Comparison of ENCODE assay signal across 15 cellular contexts in genomic region chr12:6770600-6770999, GRCh38. TPM values are rescaled to one million over a fixed set of nuclear protein-coding genes. Genes with fewer than 3 reads are reported as not detected.
DNase-seq lines count a peak whose midpoint lies in the region; ATAC-seq and TF ChIP-seq lines count a peak whose summit lies in the region.
"Had no signal": no experiment of that assay in that cellular context is flagged by ENCODE, and none has a peak within 500 bp of the region (broad histone marks: within the 10 kb centered on the region; RNA-seq: fewer than 3 reads in every experiment).

No MANE protein-coding gene starts in this region.

- H3K27me3 ChIP-seq in uterus (no peaks in the 10 kb centered on the region), adrenal gland (no peaks in the 10 kb centered on the region)
- H3K27me3 ChIP-seq: BE2C, body of pancreas, hepatocyte had no signal

- H3K4me1 ChIP-seq in uterus (peaks cover 0 to 4% of the 10 kb centered on the region in 2 donors), adrenal gland (replicated peaks in 1 of 2) (peaks cover 14 to 28% of the 10 kb centered on the region in 2 donors)

- intact Hi-C loops in natural killer cell (cut with micrococcal nuclease) = no loop called here
- intact Hi-C loops in uterus (cut with DNase I; ENCODE audit: low total_unique reads) = no loop called here
- intact Hi-C loops in adrenal gland (cut with DNase I) = no loop called here

- TF ChIP-seq CTCF in natural killer cell (IDR thresholded peaks at IDR 0.05) (no peak), endothelial cell (IDR thresholded peaks at IDR 0.05; ENCODE audit: unreplicated experiment) (no peak), uterus (IDR thresholded peaks at IDR 0.05) (no peak), adrenal gland (IDR thresholded peaks at IDR 0.05) (no peak)

- no peaks in the 10 kb centered on the region for H3K9me3 ChIP-seq in uterus
- no peaks in the 10 kb centered on the region for H3K9me3 ChIP-seq in adrenal gland (replicated peaks in 1 of 3)
- H3K9me3 ChIP-seq: BE2C, body of pancreas had no signal

- H3K27ac ChIP-seq in uterus (peak overlapping the region; percentile 74 to 98), adrenal gland (peak overlapping the region in 2 of 5 donors; percentile 56 to 73)
- H3K27ac ChIP-seq: hepatocyte had no signal

- H3K4me3 Mint-ChIP-seq in natural killer cell treated with Interleukin-12 subunit alpha and Interleukin-12 subunit beta and Interleukin-15 and Interleukin-18, amount 100 ng/mL, for 72 hours = peak overlapping the region; percentile 37
- H3K4me3 Mint-ChIP-seq in natural killer cell (no peak overlapping the region), endothelial cell (ENCODE audit: unreplicated experiment) (peak overlapping the region; percentile 78)

- H3K9me3 Mint-ChIP-seq in natural killer cell treated with Interleukin-12 subunit alpha and Interleukin-12 subunit beta and Interleukin-15 and Interleukin-18, amount 100 ng/mL, for 72 hours = no peaks in the 10 kb centered on the region
- no peaks in the 10 kb centered on the region for H3K9me3 Mint-ChIP-seq in natural killer cell
- H3K9me3 Mint-ChIP-seq in endothelial cell (ENCODE audit: unreplicated experiment) = no peaks in the 10 kb centered on the region

- peaks cover 35 to 54% of the 10 kb centered on the region in 2 donors for H3K4me1 Mint-ChIP-seq in natural killer cell treated with Interleukin-12 subunit alpha and Interleukin-12 subunit beta and Interleukin-15 and Interleukin-18, amount 100 ng/mL, for 72 hours (ENCODE audit: low read depth in 2 of 2)
- H3K4me1 Mint-ChIP-seq in natural killer cell = peaks cover 19 to 28% of the 10 kb centered on the region in 2 donors
- H3K4me1 Mint-ChIP-seq in endothelial cell (ENCODE audit: unreplicated experiment) = peaks cover 56% of the 10 kb centered on the region

- H3K27ac Mint-ChIP-seq in natural killer cell treated with Interleukin-12 subunit alpha and Interleukin-12 subunit beta and Interleukin-15 and Interleukin-18, amount 100 ng/mL, for 72 hours = peak overlapping the region; percentile 52 to 93
- H3K27ac Mint-ChIP-seq in natural killer cell (no peak overlapping the region), endothelial cell (ENCODE audit: unreplicated experiment) (peak overlapping the region; percentile 88)

- H3K36me3 ChIP-seq in uterus (no peaks in the 10 kb centered on the region), adrenal gland (replicated peaks in 1 of 2) (peaks cover 0 to 10% of the 10 kb centered on the region in 2 donors)

- peak; percentile 26 for DNase-seq in natural killer cell treated with Interleukin-12 subunit alpha and Interleukin-12 subunit beta and Interleukin-15 and Interleukin-18, amount 100 ng/mL, for 72 hours (ENCODE audit: low spot score)
- DNase-seq in natural killer cell (no peak), endothelial cell (ENCODE audit: low spot score) (no peak), uterus (no peak), DMS 273 treated with DMSO at 0.1 percent for 48 hours (lab: John Stamatoyannopoulos, UW) (no peak), adrenal gland (no peak)
- DNase-seq: BE2C, GOT3, NCI-H1105, NCI-H446 treated with DMSO at 0.1 percent for 48 hours had no signal

- H3K27me3 Mint-ChIP-seq in natural killer cell treated with Interleukin-12 subunit alpha and Interleukin-12 subunit beta and Interleukin-15 and Interleukin-18, amount 100 ng/mL, for 72 hours = peaks cover 34 to 39% of the 10 kb centered on the region in 2 donors
- H3K27me3 Mint-ChIP-seq in natural killer cell (ENCODE audit: low read depth in 2 of 2) (peaks cover 59 to 66% of the 10 kb centered on the region in 2 donors), endothelial cell (ENCODE audit: unreplicated experiment) (peaks cover 26% of the 10 kb centered on the region)

- 76 to 85% (median 83%) methylated on average over 9 to 10 of the region's 10 CpGs for WGBS in adrenal gland, 4 donors

- peaks cover 11% of the 10 kb centered on the region for H3K36me3 Mint-ChIP-seq in natural killer cell treated with Interleukin-12 subunit alpha and Interleukin-12 subunit beta and Interleukin-15 and Interleukin-18, amount 100 ng/mL, for 72 hours
- no peaks in the 10 kb centered on the region for H3K36me3 Mint-ChIP-seq in natural killer cell
- peaks cover 43% of the 10 kb centered on the region for H3K36me3 Mint-ChIP-seq in endothelial cell (ENCODE audit: low read depth, unreplicated experiment)

- TF ChIP-seq POLR2A in uterus (IDR thresholded peaks at IDR 0.05) (no peak), adrenal gland (IDR thresholded peaks at IDR 0.05) (no peak)

- ATAC-seq in natural killer cell treated with Interleukin-12 subunit alpha and Interleukin-12 subunit beta and Interleukin-15 and Interleukin-18, amount 100 ng/mL, for 72 hours = no peak
- ATAC-seq in natural killer cell = no peak
- ATAC-seq: body of pancreas, left ventricle myocardium superior had no signal

- H3K4me3 ChIP-seq in uterus (no peak overlapping the region), adrenal gland (no peak overlapping the region)
- H3K4me3 ChIP-seq: body of pancreas, hepatocyte had no signal

RNA-seq across cellular contexts. Expression of gene LAG3, which starts 1.7 kb away (rescaled TPM):
- 100 to 1,000 TPM in 1 of 2 donors, 10 to 100 TPM in 1; 78.2 to 365 TPM for total RNA-seq in natural killer cell treated with Interleukin-12 subunit alpha and Interleukin-12 subunit beta and Interleukin-15 and Interleukin-18, amount 100 ng/mL, for 72 hours
- total RNA-seq in natural killer cell = 1 to 10 TPM in 1 of 3 donors, under 1 TPM in 2; 0.36 to 7.6 (median 0.78) TPM
- 7.6 TPM for total RNA-seq in endothelial cell (ENCODE audit: unreplicated experiment)
- 10 to 100 TPM in 1 of 4 donors, 1 to 10 TPM in 2, under 1 TPM in 1; 0.41 to 14.6 (median 4.0) TPM for total RNA-seq in uterus
- under 1 TPM in 6 of 8 donors, not detected in 2; 0.21 to 0.96 (median 0.71) TPM for total RNA-seq in adrenal gland
- 1 to 10 TPM in 2 of 3 donors, under 1 TPM in 1; 0.29 to 4.3 (median 2.3) TPM for polyA plus RNA-seq in adrenal gland
- total RNA-seq: body of pancreas, Daoy had no signal

RNA-seq across cellular contexts. Expression of gene PTMS, which starts 4.4 kb away (rescaled TPM):
- total RNA-seq in natural killer cell treated with Interleukin-12 subunit alpha and Interleukin-12 subunit beta and Interleukin-15 and Interleukin-18, amount 100 ng/mL, for 72 hours = 10 to 100 TPM; 50.4 to 93.8 TPM
- total RNA-seq in natural killer cell = 10 to 100 TPM in 1 of 3 donors, 1 to 10 TPM in 2; 2.3 to 33.2 (median 2.8) TPM
- total RNA-seq in endothelial cell (ENCODE audit: unreplicated experiment) = 864 TPM
- total RNA-seq in uterus = 100 to 1,000 TPM; 105 to 853 (median 140) TPM
- 100 to 1,000 TPM in 6 of 8 donors, 10 to 100 TPM in 2; 72.4 to 269 (median 147) TPM for total RNA-seq in adrenal gland
- polyA plus RNA-seq in adrenal gland = 1,000 to 10,000 TPM in 1 of 3 donors, 100 to 1,000 TPM in 2; 134 to 1,405 (median 631) TPM

RNA-seq across cellular contexts. Expression of gene MLF2, which starts 17.7 kb away (rescaled TPM):
- 100 to 1,000 TPM in 1 of 2 donors, 10 to 100 TPM in 1; 98.3 to 124 TPM for total RNA-seq in natural killer cell treated with Interleukin-12 subunit alpha and Interleukin-12 subunit beta and Interleukin-15 and Interleukin-18, amount 100 ng/mL, for 72 hours
- total RNA-seq in natural killer cell = 100 to 1,000 TPM; 114 to 117 (median 116) TPM
- 118 TPM for total RNA-seq in endothelial cell (ENCODE audit: unreplicated experiment)
- total RNA-seq in uterus = 100 to 1,000 TPM; 124 to 408 (median 147) TPM
- total RNA-seq in adrenal gland = 100 to 1,000 TPM; 135 to 334 (median 233) TPM
- 100 to 1,000 TPM; 181 to 248 (median 233) TPM for polyA plus RNA-seq in adrenal gland

RNA-seq across cellular contexts. Expression of gene CD4, which starts 18.7 kb away (rescaled TPM):
- 1 to 10 TPM in 1 of 2 donors, under 1 TPM in 1; 0.43 to 5.4 TPM for total RNA-seq in natural killer cell treated with Interleukin-12 subunit alpha and Interleukin-12 subunit beta and Interleukin-15 and Interleukin-18, amount 100 ng/mL, for 72 hours
- total RNA-seq in natural killer cell = 10 to 100 TPM in 1 of 3 donors, 1 to 10 TPM in 2; 8.5 to 10.1 (median 9.8) TPM
- 4.7 TPM for total RNA-seq in endothelial cell (ENCODE audit: unreplicated experiment)
- total RNA-seq in uterus = 10 to 100 TPM in 2 of 4 donors, 1 to 10 TPM in 2; 1.0 to 24.3 (median 10.4) TPM
- total RNA-seq in adrenal gland = 10 to 100 TPM; 18.4 to 52.8 (median 30.9) TPM
- 10 to 100 TPM in 1 of 3 donors, 1 to 10 TPM in 2; 8.1 to 12.9 (median 9.1) TPM for polyA plus RNA-seq in adrenal gland
- total RNA-seq: Daoy, HT1080 had no signal

RNA-seq across cellular contexts. Expression of gene COPS7A, which starts 46.8 kb away (rescaled TPM):
- 10 to 100 TPM; 49.6 to 60.6 TPM for total RNA-seq in natural killer cell treated with Interleukin-12 subunit alpha and Interleukin-12 subunit beta and Interleukin-15 and Interleukin-18, amount 100 ng/mL, for 72 hours
- total RNA-seq in natural killer cell (10 to 100 TPM; 23.5 to 29.8 (median 28.9) TPM), endothelial cell (ENCODE audit: unreplicated experiment) (25.1 TPM), uterus (10 to 100 TPM; 35.6 to 50.3 (median 37.7) TPM), adrenal gland (100 to 1,000 TPM in 1 of 8 donors, 10 to 100 TPM in 7; 56.5 to 105 (median 84.0) TPM)
- polyA plus RNA-seq in adrenal gland = 10 to 100 TPM; 46.5 to 85.1 (median 50.6) TPM

Comparison
In these comparisons a context has a peak if more than half of its experiments do, and no peak if none do; other contexts are left out.
1. H3K27ac Mint-ChIP-seq: peak in natural killer cell treated with Interleukin-12 subunit alpha and Interleukin-12 subunit beta and Interleukin-15 and Interleukin-18, amount 100 ng/mL, for 72 hours (2 of 2) and endothelial cell (single experiment); none in natural killer cell (0 of 2).